2 cellular contexts compared by ENCODE assay signal in the genomic region with DNA sequence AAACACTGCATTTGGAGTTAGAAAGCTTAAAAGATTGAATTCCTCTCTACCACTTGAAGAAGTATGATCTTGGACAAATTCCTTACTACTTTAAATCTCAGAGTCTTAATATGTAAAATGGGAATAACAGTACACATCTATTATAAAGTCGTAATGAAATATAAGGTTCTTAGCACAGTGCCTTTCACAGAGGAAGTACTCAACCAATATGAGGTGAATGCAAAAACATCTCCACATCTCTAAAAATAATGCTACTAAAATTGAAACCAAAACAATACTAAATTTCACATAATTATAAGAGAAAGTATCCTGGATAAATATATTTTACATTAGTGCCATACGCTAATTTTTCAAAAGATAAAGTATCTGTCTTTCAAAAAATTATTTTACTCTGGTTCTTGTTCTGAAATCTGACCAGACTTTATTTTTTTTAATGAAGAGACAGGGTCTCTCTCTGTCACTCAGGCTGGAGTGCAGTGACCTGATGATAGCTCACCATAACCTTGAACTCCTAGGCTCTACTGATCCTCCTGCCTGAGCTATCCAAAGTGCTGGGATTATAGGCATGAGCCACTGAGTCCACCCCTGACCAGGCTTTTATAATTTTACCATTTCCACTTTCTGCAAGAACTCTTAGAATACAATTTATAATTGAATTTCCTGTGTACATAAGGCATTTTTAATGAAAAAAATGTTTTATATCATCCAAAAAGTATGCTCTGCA.
TF ChIP-seq lines count a peak whose summit lies in the region.

No MANE protein-coding gene starts in this region.

TF ChIP-seq in SK-N-SH, 30 proteins besides CTCF, POLR2A, EP300 and RAD21 (continued from another document):
- TF ChIP-seq, protein P1, sequence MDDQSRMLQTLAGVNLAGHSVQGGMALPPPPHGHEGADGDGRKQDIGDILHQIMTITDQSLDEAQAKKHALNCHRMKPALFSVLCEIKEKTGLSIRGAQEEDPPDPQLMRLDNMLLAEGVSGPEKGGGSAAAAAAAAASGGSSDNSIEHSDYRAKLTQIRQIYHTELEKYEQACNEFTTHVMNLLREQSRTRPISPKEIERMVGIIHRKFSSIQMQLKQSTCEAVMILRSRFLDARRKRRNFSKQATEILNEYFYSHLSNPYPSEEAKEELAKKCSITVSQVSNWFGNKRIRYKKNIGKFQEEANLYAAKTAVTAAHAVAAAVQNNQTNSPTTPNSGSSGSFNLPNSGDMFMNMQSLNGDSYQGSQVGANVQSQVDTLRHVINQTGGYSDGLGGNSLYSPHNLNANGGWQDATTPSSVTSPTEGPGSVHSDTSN (IDR thresholded peaks at IDR 0.05) = no peak
- TF ChIP-seq GABPA (IDR thresholded peaks at IDR 0.05; ENCODE audit: low read depth) = no peak
- no peak for TF ChIP-seq RFX5 (IDR thresholded peaks at IDR 0.05; ENCODE audit: low read length)
- TF ChIP-seq GATA2 (CRISPR knock-in tag; IDR thresholded peaks at IDR 0.05) = no peak
- no peak for TF ChIP-seq NRF1 (IDR thresholded peaks at IDR 0.05; ENCODE audit: low read depth, low read length)
- TF ChIP-seq SIN3A (IDR thresholded peaks at IDR 0.05; ENCODE audit: borderline replicate concordance, low read depth, low read length) = no peak
- no peak for TF ChIP-seq MXI1 (IDR thresholded peaks at IDR 0.05; ENCODE audit: low read depth, low read length)
- no peak for TF ChIP-seq YY1 (IDR thresholded peaks at IDR 0.05; ENCODE audit: low read depth)
- no peak for TF ChIP-seq FOXJ3 (CRISPR knock-in tag; IDR thresholded peaks at IDR 0.05)
- TF ChIP-seq ELF1 (IDR thresholded peaks at IDR 0.05) = no peak
- no peak for TF ChIP-seq NFIC (IDR thresholded peaks at IDR 0.05; ENCODE audit: borderline replicate concordance)

TF ChIP-seq in SK-N-SH treated with all-trans-retinoic acid at 6 μM for 48 hours, 23 proteins besides CTCF, POLR2A, EP300 and RAD21 (continued from another document):
- TF ChIP-seq, protein P2, sequence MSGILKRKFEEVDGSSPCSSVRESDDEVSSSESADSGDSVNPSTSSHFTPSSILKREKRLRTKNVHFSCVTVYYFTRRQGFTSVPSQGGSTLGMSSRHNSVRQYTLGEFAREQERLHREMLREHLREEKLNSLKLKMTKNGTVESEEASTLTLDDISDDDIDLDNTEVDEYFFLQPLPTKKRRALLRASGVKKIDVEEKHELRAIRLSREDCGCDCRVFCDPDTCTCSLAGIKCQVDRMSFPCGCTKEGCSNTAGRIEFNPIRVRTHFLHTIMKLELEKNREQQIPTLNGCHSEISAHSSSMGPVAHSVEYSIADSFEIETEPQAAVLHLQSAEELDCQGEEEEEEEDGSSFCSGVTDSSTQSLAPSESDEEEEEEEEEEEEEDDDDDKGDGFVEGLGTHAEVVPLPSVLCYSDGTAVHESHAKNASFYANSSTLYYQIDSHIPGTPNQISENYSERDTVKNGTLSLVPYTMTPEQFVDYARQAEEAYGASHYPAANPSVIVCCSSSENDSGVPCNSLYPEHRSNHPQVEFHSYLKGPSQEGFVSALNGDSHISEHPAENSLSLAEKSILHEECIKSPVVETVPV (CRISPR knock-in tag; IDR thresholded peaks at IDR 0.05) = no peak
- TF ChIP-seq ISL1 (CRISPR knock-in tag; IDR thresholded peaks at IDR 0.05) (no peak), SNAI2 (CRISPR knock-in tag; IDR thresholded peaks at IDR 0.05) (no peak), ZNF565 (CRISPR knock-in tag; conservative IDR thresholded peaks at IDR 0.05; ENCODE audit: low read depth) (no peak), ZC3H10 (CRISPR knock-in tag; IDR thresholded peaks at IDR 0.05) (no peak), ZFP3 (CRISPR knock-in tag; IDR thresholded peaks at IDR 0.05) (no peak), BACH2 (CRISPR knock-in tag; IDR thresholded peaks at IDR 0.05; ENCODE audit: borderline replicate concordance) (no peak), ZNF70 (CRISPR knock-in tag; IDR thresholded peaks at IDR 0.05) (no peak)
TF ChIP-seq in SK-N-SH treated with all-trans-retinoic acid at 6 μM for 48 hours: peak in this region for 0.
